ENCODE assay signal across 15 cellular contexts in genomic region chr7:35839860-35840854, GRCh38. TPM values are rescaled to one million over a fixed set of nuclear protein-coding genes. Genes with fewer than 3 reads are reported as not detected.
DNase-seq lines count a peak whose midpoint lies in the region; ATAC-seq, FAIRE-seq and TF ChIP-seq lines count a peak whose summit lies in the region.
"Had no signal": no experiment of that assay in that cellular context is flagged by ENCODE, and none has a peak within 500 bp of the region (broad histone marks: within the 10 kb centered on the region; RNA-seq: fewer than 3 reads in every experiment).

No MANE protein-coding gene starts in this region.

- BruUV-seq in PC-9 (replicated peaks; lab: Mats Ljungman, UMichigan) (no TSS peak), endothelial cell of umbilical vein (replicated peaks; lab: Mats Ljungman, UMichigan) (no TSS peak)

- H3K4me1 Mint-ChIP-seq in type B pancreatic cell (ENCODE audit: unreplicated experiment), result no peaks in the 10 kb centered on the region
- H3K4me1 Mint-ChIP-seq: neural crest cell had no signal

- H3K36me3 Mint-ChIP-seq in activated naive CD4-positive, alpha-beta T cell treated with anti-CD3 and anti-CD28 coated beads, Interleukin-2, amount 50 U/mL, for 72 hours, result peaks cover 0 to 8% of the 10 kb centered on the region in 2 donors
- peaks cover 22% of the 10 kb centered on the region for H3K36me3 Mint-ChIP-seq in type B pancreatic cell

- no peak overlapping the region for H2AFZ ChIP-seq in PC-9
- no peak overlapping the region for H2AFZ ChIP-seq in endothelial cell of umbilical vein (ENCODE audit: low read depth, low read length)

- H3K9ac ChIP-seq in endothelial cell of umbilical vein (replicated peaks; ENCODE audit: extremely low read depth, insufficient read depth, low read length), result no peak overlapping the region
- H3K9ac ChIP-seq: BLaER1 treated with 17β-estradiol and CSF1 and Interleukin-3, amounts not matched to agents 10 nM and 100 nM had no signal

- H3K4me3 ChIP-seq in PC-9, result no peak overlapping the region
- no peak overlapping the region for H3K4me3 ChIP-seq in endothelial cell of umbilical vein (replicated peaks in 1 of 3; ENCODE audit: insufficient read depth in 1 of 3, low read depth in 1 of 3, low read length in 3 of 3)
- H3K4me3 ChIP-seq: BLaER1 treated with 17β-estradiol and CSF1 and Interleukin-3, amounts not matched to agents 10 nM and 100 nM had no signal

- no peak overlapping the region for H3K4me3 Mint-ChIP-seq in type B pancreatic cell
- H3K4me3 Mint-ChIP-seq: neural crest cell had no signal

- H3K79me2 ChIP-seq in PC-9 (ENCODE audit: low read depth), result peaks cover 81% of the 10 kb centered on the region
- peaks cover 86% of the 10 kb centered on the region for H3K79me2 ChIP-seq in endothelial cell of umbilical vein (ENCODE audit: control insufficient read depth, insufficient read depth, low read length)

- H3K4me2 ChIP-seq in PC-9 (no peak overlapping the region), endothelial cell of umbilical vein (ENCODE audit: insufficient read depth, low read length) (no peak overlapping the region)

- no peaks in the 10 kb centered on the region for H3K27me3 Mint-ChIP-seq in type B pancreatic cell

- no peaks in the 10 kb centered on the region; the same call in none of the 2 replicates for H3F3A ChIP-seq in PC-9 (ENCODE audit: insufficient read depth, low read depth)

- peaks cover 18% of the 10 kb centered on the region for H4K20me1 ChIP-seq in PC-9 (ENCODE audit: insufficient read depth)
- peaks cover 8% of the 10 kb centered on the region for H4K20me1 ChIP-seq in endothelial cell of umbilical vein (replicated peaks; ENCODE audit: control insufficient read depth, extremely low read depth, insufficient read depth, low read length)

- H3K9me3 Mint-ChIP-seq in activated naive CD4-positive, alpha-beta T cell treated with anti-CD3 and anti-CD28 coated beads, Interleukin-2, amount 50 U/mL, for 72 hours, result no peaks in the 10 kb centered on the region
- H3K9me3 Mint-ChIP-seq in type B pancreatic cell, result no peaks in the 10 kb centered on the region
- H3K9me3 Mint-ChIP-seq: neural crest cell had no signal

- H3K27ac Mint-ChIP-seq in activated naive CD4-positive, alpha-beta T cell treated with anti-CD3 and anti-CD28 coated beads, Interleukin-2, amount 50 U/mL, for 72 hours, result no peak overlapping the region
- H3K27ac Mint-ChIP-seq in type B pancreatic cell, result peak overlapping the region; percentile 29

- TF ChIP-seq POLR2A in endothelial cell of umbilical vein (IDR thresholded peaks at IDR 0.05; ENCODE audit: low read depth, low read length), result no peak

- FAIRE-seq in endothelial cell of umbilical vein (lab: Jason Lieb, UNC), result no peak
- FAIRE-seq: keratinocyte had no signal

- no peaks in the 10 kb centered on the region for H3K9me2 ChIP-seq in PC-9 (ENCODE audit: insufficient read depth)

- H3K36me3 ChIP-seq in PC-9 (ENCODE audit: low read depth) (peaks cover 24% of the 10 kb centered on the region), endothelial cell of umbilical vein (ENCODE audit: control insufficient read depth in 2 of 2, extremely low read depth in 1 of 2, insufficient read depth in 2 of 2, low read length in 2 of 2) (peaks cover 2 to 6% of the 10 kb centered on the region in 2 experiments)

- DNase-seq in activated naive CD4-positive, alpha-beta T cell treated with anti-CD3 and anti-CD28 coated beads, Interleukin-2, amount 50 U/mL, for 72 hours (ENCODE audit: low spot score in 2 of 2), result no peak
- DNase-seq in activated naive CD4-positive, alpha-beta T cell (lab: John Stamatoyannopoulos, UW), result no peak
- peak in 1 of 2 experiments; percentile 68 for DNase-seq in PC-9
- DNase-seq in endothelial cell of umbilical vein (ENCODE audit: low read depth, low spot score), result peak; percentile 32
- no peak for DNase-seq in type B pancreatic cell (ENCODE audit: extremely low spot score, unreplicated experiment)
- no peak for DNase-seq in superior temporal gyrus (ENCODE audit: extremely low spot score)
- DNase-seq: activated gamma-delta T cell; effector memory CD4-positive, alpha-beta T cell; RPMI8226; substantia nigra had no signal

- intact Hi-C loops in PC-9 (cut with micrococcal nuclease; ENCODE audit: unreplicated experiment) (no loop called here), endothelial cell of umbilical vein (cut with micrococcal nuclease) (no loop called here)

- CTCF ChIA-PET in PC-9 (lab: Charles Lee), result no interaction called here
- CTCF ChIA-PET in endothelial cell of umbilical vein (lab: Charles Lee), result interaction anchor here (1.2 to 1.8 kb wide), 2 partner anchors 11 to 130 kb away, joined by 3 to 4 read pairs; no protein-coding TSS in a partner anchor

- TF ChIP-seq CTCF in PC-9 (conservative IDR thresholded peaks at IDR 0.05), result 0 out of 2 replicates have a peak, but pooled peaks have one; percentile 28
- no peak for TF ChIP-seq CTCF in endothelial cell of umbilical vein (IDR thresholded peaks at IDR 0.05; ENCODE audit: extremely low read depth in 1 of 2, insufficient read depth in 1 of 2, low read depth in 1 of 2, low read length in 2 of 2)
- peak; percentile 27 for TF ChIP-seq CTCF in type B pancreatic cell (conservative IDR thresholded peaks at IDR 0.05)

- H3K27ac ChIP-seq in PC-9 (0 out of 2 replicates have a peak overlapping the region, but pooled peaks have one; percentile 1), endothelial cell of umbilical vein (ENCODE audit: insufficient read depth, low read depth, low read length) (no peak overlapping the region)
- H3K27ac ChIP-seq: BLaER1 treated with 17β-estradiol and CSF1 and Interleukin-3, amounts not matched to agents 10 nM and 100 nM had no signal

- peak; percentile 74 to 89 for ATAC-seq in activated naive CD4-positive, alpha-beta T cell treated with anti-CD3 and anti-CD28 coated beads, Interleukin-2, amount 50 U/mL, for 72 hours
- no peak for ATAC-seq in GM18517 (IDR thresholded peaks at IDR 0.05; ENCODE audit: unreplicated experiment)
- no peak for ATAC-seq in HG03432 (IDR thresholded peaks at IDR 0.05; ENCODE audit: unreplicated experiment)

- H3K9me3 ChIP-seq in PC-9 (ENCODE audit: insufficient read depth, low read depth), result no peaks in the 10 kb centered on the region
- no peaks in the 10 kb centered on the region for H3K9me3 ChIP-seq in endothelial cell of umbilical vein (replicated peaks; ENCODE audit: control insufficient read depth, insufficient read depth, low read length)

- H3K27me3 ChIP-seq in PC-9 (ENCODE audit: insufficient read depth, low read depth), result no peaks in the 10 kb centered on the region
- H3K27me3 ChIP-seq in endothelial cell of umbilical vein (ENCODE audit: control insufficient read depth in 2 of 2, insufficient read depth in 2 of 2, low read length in 2 of 2), result no peaks in the 10 kb centered on the region
- H3K27me3 ChIP-seq: BLaER1 treated with 17β-estradiol and CSF1 and Interleukin-3, amounts not matched to agents 10 nM and 100 nM had no signal

- H3K9me1 ChIP-seq in endothelial cell of umbilical vein (replicated peaks; ENCODE audit: control insufficient read depth, extremely low read depth, insufficient read depth, low read length), result no peaks in the 10 kb centered on the region

- dilution Hi-C loops in endothelial cell of umbilical vein (cut with MboI; ENCODE audit: extremely low pct_ligation_motif_present, low sequenced_read_pairs), result no loop called here

- POLR2A ChIA-PET in PC-9 (lab: Charles Lee; ENCODE audit: unreplicated experiment), result no interaction called here
- POLR2A ChIA-PET in endothelial cell of umbilical vein (lab: Charles Lee), result interaction anchor here (0.5 to 0.6 kb wide), 2 partner anchors 54 to 146 kb away, joined by 3 read pairs; no protein-coding TSS in a partner anchor

- 0 out of 2 replicates have a peak, but pooled peaks cover 11% of the 10 kb centered on the region for H3K4me1 ChIP-seq in PC-9 (replicated peaks; ENCODE audit: insufficient read depth)
- peaks cover 2% of the 10 kb centered on the region for H3K4me1 ChIP-seq in endothelial cell of umbilical vein (ENCODE audit: control insufficient read depth, extremely low read depth, insufficient read depth, low read length)

TF ChIP-seq in endothelial cell of umbilical vein, 7 proteins besides CTCF, POLR2A, EP300 and RAD21:
- no peak for TF ChIP-seq MYC (IDR thresholded peaks at IDR 0.05; ENCODE audit: low read depth, low read length)
- peak; percentile 56 for TF ChIP-seq FOS (IDR thresholded peaks at IDR 0.05; ENCODE audit: borderline replicate concordance, insufficient read depth, low read length)
TF ChIP-seq in endothelial cell of umbilical vein: peak in this region for 1.

RNA-seq across cellular contexts. Expression of gene SEPTIN7, which starts 39.3 kb away (rescaled TPM):
- total RNA-seq in activated naive CD4-positive, alpha-beta T cell treated with anti-CD3 and anti-CD28 coated beads, Interleukin-2, amount 50 U/mL, for 72 hours, result 100 to 1,000 TPM; 198 to 224 TPM
- total RNA-seq in PC-9 (2021), result 197 and 219 TPM in 2 replicates
- total RNA-seq in endothelial cell of umbilical vein, result 223 and 228 TPM in 2 replicates
- 57.3 and 73.6 TPM in 2 replicates for polyA plus RNA-seq in endothelial cell of umbilical vein
- polyA plus RNA-seq in endothelial cell of umbilical vein (2011; cell fraction: cytosol; rRNA removed), result 105 and 106 TPM in 2 replicates
- polyA plus RNA-seq in endothelial cell of umbilical vein (2011; cell fraction: nucleus; rRNA removed), result 77.3 and 116 TPM in 2 replicates
- 200 and 267 TPM in 2 replicates for polyA plus RNA-seq in endothelial cell of umbilical vein (2012)
- 101 and 108 TPM in 2 replicates for polyA minus RNA-seq in endothelial cell of umbilical vein
- 42.1 TPM for polyA minus RNA-seq in endothelial cell of umbilical vein (2011; cell fraction: cytosol; rRNA and poly(A)+ RNA removed)
- 104 and 144 TPM in 2 replicates for polyA minus RNA-seq in endothelial cell of umbilical vein (2011; cell fraction: nucleus; rRNA and poly(A)+ RNA removed)
- 156 and 200 TPM in 2 replicates for total RNA-seq in type B pancreatic cell (ENCODE audit: low replicate concordance)

Comparison
In these comparisons a context has a peak if more than half of its experiments do, and no peak if none do; other contexts are left out.
1. ATAC-seq: peak in activated naive CD4-positive, alpha-beta T cell treated with anti-CD3 and anti-CD28 coated beads, Interleukin-2, amount 50 U/mL, for 72 hours (2 of 2); none in GM18517 (single experiment) and HG03432 (single experiment).
2. CTCF ChIP-seq: peak in PC-9 (single experiment) and type B pancreatic cell (single experiment); none in endothelial cell of umbilical vein (0 of 2).